ENCODE assay signal across 31 cellular contexts in genomic region chr7:1264345-1265280, GRCh38. TPM values are rescaled to one million over a fixed set of nuclear protein-coding genes. Genes with fewer than 3 reads are reported as not detected.
"Had no signal": no experiment of that assay in that cellular context is flagged by ENCODE, and none has a peak within 500 bp of the region (broad histone marks: within the 10 kb centered on the region; RNA-seq: fewer than 3 reads in every experiment).

No MANE protein-coding gene starts in this region.

- H3K4me3 Mint-ChIP-seq: endodermal cell; memory B cell; natural killer cell; stimulated activated memory B cell treated with anti-CD40 and anti-IgM and Interleukin-4, amounts not matched to agents 10 μg/mL and 1 μg/mL and 100 μg/mL, for 72 hours; type B pancreatic cell had no signal

- FAIRE-seq: colon, pancreas had no signal

- H3K27me3 ChIP-seq: testis had no signal

- H3K36me3 ChIP-seq: gastrocnemius medialis, left ventricle myocardium inferior, neutrophil, pancreas, spleen, tibial artery had no signal

- H3K4me3 ChIP-seq: dorsolateral prefrontal cortex, gastrocnemius medialis, left ventricle myocardium inferior, lung, pancreas, skin epidermis, spleen, testis, tibial artery had no signal

- ATAC-seq: esophagus mucosa; gastrocnemius medialis; left colon; natural killer cell; stimulated activated memory B cell treated with anti-CD40 and anti-IgM and Interleukin-4, amounts not matched to agents 10 μg/mL and 1 μg/mL and 100 μg/mL, for 72 hours; stimulated activated naive CD8-positive, alpha-beta T cell treated with anti-CD3 and anti-CD28 coated beads, Interleukin-15, Interleukin-2, amounts not matched to agents 100 U/mL and 50 U/mL, for 24 hours had no signal

- H3K4me1 Mint-ChIP-seq: endodermal cell; memory B cell; natural killer cell; stimulated activated memory B cell treated with anti-CD40 and anti-IgM and Interleukin-4, amounts not matched to agents 10 μg/mL and 1 μg/mL and 100 μg/mL, for 72 hours had no signal

- H3K9me3 ChIP-seq: gastrocnemius medialis, left ventricle myocardium inferior, neutrophil, pancreas, spleen, testis, tibial artery had no signal

- H3K9me3 Mint-ChIP-seq: endodermal cell, natural killer cell, type B pancreatic cell had no signal

- H3K27ac ChIP-seq: dorsolateral prefrontal cortex, epithelial cell of prostate, gastrocnemius medialis, left ventricle myocardium inferior, neutrophil, pancreas, skin epidermis, spleen, testis, tibial artery had no signal

- H3K36me3 Mint-ChIP-seq: memory B cell; natural killer cell; stimulated activated memory B cell treated with anti-CD40 and anti-IgM and Interleukin-4, amounts not matched to agents 10 μg/mL and 1 μg/mL and 100 μg/mL, for 72 hours; type B pancreatic cell had no signal

- H3K4me1 ChIP-seq: gastrocnemius medialis, left ventricle myocardium inferior, pancreas, spleen, testis, tibial artery had no signal

- DNase-seq: cerebellar nuclear complex; dorsolateral prefrontal cortex; effector CD4-positive, alpha-beta T cell; endodermal cell; foreskin fibroblast; gastrocnemius medialis; head of caudate nucleus; left colon; left ventricle myocardium inferior; natural killer cell; spleen; stimulated activated CD4-positive, alpha-beta T cell treated with anti-CD3 and anti-CD28 coated beads, Interleukin-4, amount 100 ng/mL, for 4 hours; stimulated activated naive CD8-positive, alpha-beta T cell treated with anti-CD3 and anti-CD28 coated beads, Interleukin-15, Interleukin-2, amounts not matched to agents 100 U/mL and 50 U/mL, for 24 hours; substantia nigra; testis; tibial artery had no signal

- H3K27ac Mint-ChIP-seq: endodermal cell; memory B cell; natural killer cell; stimulated activated memory B cell treated with anti-CD40 and anti-IgM and Interleukin-4, amounts not matched to agents 10 μg/mL and 1 μg/mL and 100 μg/mL, for 72 hours; type B pancreatic cell had no signal

RNA-seq across cellular contexts. Expression of gene UNCX, which starts 31.9 kb away (rescaled TPM):
- total RNA-seq: dorsolateral prefrontal cortex, esophagus mucosa, gastrocnemius medialis, glomerular endothelial cell, left colon, left ventricle myocardium inferior, lung, mononuclear cell, natural killer cell, omental fat pad, pancreas, posterior vena cava, spleen, urinary bladder had no signal
- polyA plus RNA-seq: lung, pancreas, spleen, urinary bladder had no signal
